ENCODE assay signal across 10 cellular contexts in the genomic region with DNA sequence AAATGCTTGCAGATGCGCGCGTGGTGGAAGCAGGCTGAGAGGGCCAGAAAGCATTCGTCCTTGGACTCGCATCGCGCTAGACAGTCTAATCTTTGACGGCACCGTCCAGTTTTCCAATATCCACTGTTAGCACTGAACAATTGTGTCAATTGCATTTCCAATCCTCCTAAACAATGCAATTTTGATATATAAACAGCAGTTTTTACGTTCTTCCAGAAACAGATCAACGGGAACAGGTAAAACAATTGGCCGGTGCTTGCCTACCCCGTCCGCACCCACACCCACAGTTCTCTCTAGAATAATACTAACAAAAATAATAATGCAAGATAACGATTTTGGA.
DNase-seq lines count a peak whose midpoint lies in the region; TF ChIP-seq lines count a peak whose summit lies in the region.
"Had no signal": no experiment of that assay in that cellular context is flagged by ENCODE, and none has a peak within 500 bp of the region (broad histone marks: within the 10 kb centered on the region; RNA-seq: fewer than 3 reads in every experiment).

No MANE protein-coding gene starts in this region.

- H3K27me3 ChIP-seq in HAP-1 (ENCODE audit: low read depth) (no peaks in the 10 kb centered on the region), adipocyte (replicated peaks; ENCODE audit: control insufficient read depth, insufficient read depth, low read length) (peaks cover 13% of the 10 kb centered on the region), muscle layer of duodenum (ENCODE audit: low read depth, low read length) (no peaks in the 10 kb centered on the region)
- H3K27me3 ChIP-seq: testis had no signal

- peak; percentile 83 for DNase-seq in AG10803 (ENCODE audit: low read depth)
- no peak for DNase-seq in HAP-1 (ENCODE audit: low spot score in 2 of 2)
- no peak for DNase-seq in adipocyte (ENCODE audit: low read depth)
- no peak for DNase-seq in NOMO-1 treated with dmso at 0.1 percent for 144 hours (lab: John Stamatoyannopoulos, UW; ENCODE audit: unreplicated experiment)
- no peak for DNase-seq in activated effector memory CD4-positive, alpha-beta T cell treated with anti-CD3 and anti-CD28 coated beads, Interleukin-2, amount 50 U/mL, for 16 hours
- no peak for DNase-seq in SW 1271 (lab: John Stamatoyannopoulos, UW)
- DNase-seq in stimulated activated naive CD4-positive, alpha-beta T cell (lab: John Stamatoyannopoulos, UW): no peak
- DNase-seq: hypothalamus had no signal

- no peak for TF ChIP-seq CTCF in AG10803 (conservative IDR thresholded peaks at IDR 0.05; ENCODE audit: low read length)

- H3K9me3 ChIP-seq in HAP-1: no peaks in the 10 kb centered on the region
- no peaks in the 10 kb centered on the region for H3K9me3 ChIP-seq in adipocyte (ENCODE audit: control insufficient read depth, low read length)
- no peaks in the 10 kb centered on the region for H3K9me3 ChIP-seq in muscle layer of duodenum (ENCODE audit: control insufficient read depth in 1 of 2, low read length in 2 of 2)
- H3K9me3 ChIP-seq: testis had no signal

- H3K4me3 ChIP-seq in AG10803 (ENCODE audit: low read length): no peak overlapping the region
- H3K4me3 ChIP-seq in HAP-1: peak overlapping the region; percentile 43
- peak overlapping the region; percentile 81 for H3K4me3 ChIP-seq in adipocyte (ENCODE audit: low read length)
- H3K4me3 ChIP-seq in muscle layer of duodenum (ENCODE audit: low read depth in 1 of 2, low read length in 2 of 2): peak overlapping the region; percentile 42 to 68

- no peak overlapping the region for H3K9ac ChIP-seq in adipocyte (ENCODE audit: low read length)

- H3K27ac ChIP-seq in muscle layer of duodenum (ENCODE audit: low read length): no peak overlapping the region
- H3K27ac ChIP-seq: testis had no signal

- no peaks in the 10 kb centered on the region for H3K4me1 ChIP-seq in HAP-1
- peaks cover 35% of the 10 kb centered on the region for H3K4me1 ChIP-seq in adipocyte (ENCODE audit: control insufficient read depth, insufficient read depth, low read length)
- peaks cover 4 to 15% of the 10 kb centered on the region in 2 donors for H3K4me1 ChIP-seq in muscle layer of duodenum (ENCODE audit: control insufficient read depth in 1 of 2, insufficient read depth in 2 of 2, low read length in 2 of 2)
- H3K4me1 ChIP-seq: testis had no signal

- H3K36me3 ChIP-seq in HAP-1 (replicated peaks): no peaks in the 10 kb centered on the region
- no peaks in the 10 kb centered on the region for H3K36me3 ChIP-seq in adipocyte (ENCODE audit: control insufficient read depth, insufficient read depth, low read length, severe bottlenecking)
- no peaks in the 10 kb centered on the region for H3K36me3 ChIP-seq in muscle layer of duodenum (ENCODE audit: control insufficient read depth in 1 of 2, insufficient read depth in 2 of 2, low read length in 2 of 2)

- in situ Hi-C loops in HAP-1 (cut with MboI; ENCODE audit: low sequenced_read_pairs): loop anchor here (5.0 to 25.0 kb wide), 3 partner anchors 73 to 928 kb away; a partner anchor contains a TSS
